In the genomic region with DNA sequence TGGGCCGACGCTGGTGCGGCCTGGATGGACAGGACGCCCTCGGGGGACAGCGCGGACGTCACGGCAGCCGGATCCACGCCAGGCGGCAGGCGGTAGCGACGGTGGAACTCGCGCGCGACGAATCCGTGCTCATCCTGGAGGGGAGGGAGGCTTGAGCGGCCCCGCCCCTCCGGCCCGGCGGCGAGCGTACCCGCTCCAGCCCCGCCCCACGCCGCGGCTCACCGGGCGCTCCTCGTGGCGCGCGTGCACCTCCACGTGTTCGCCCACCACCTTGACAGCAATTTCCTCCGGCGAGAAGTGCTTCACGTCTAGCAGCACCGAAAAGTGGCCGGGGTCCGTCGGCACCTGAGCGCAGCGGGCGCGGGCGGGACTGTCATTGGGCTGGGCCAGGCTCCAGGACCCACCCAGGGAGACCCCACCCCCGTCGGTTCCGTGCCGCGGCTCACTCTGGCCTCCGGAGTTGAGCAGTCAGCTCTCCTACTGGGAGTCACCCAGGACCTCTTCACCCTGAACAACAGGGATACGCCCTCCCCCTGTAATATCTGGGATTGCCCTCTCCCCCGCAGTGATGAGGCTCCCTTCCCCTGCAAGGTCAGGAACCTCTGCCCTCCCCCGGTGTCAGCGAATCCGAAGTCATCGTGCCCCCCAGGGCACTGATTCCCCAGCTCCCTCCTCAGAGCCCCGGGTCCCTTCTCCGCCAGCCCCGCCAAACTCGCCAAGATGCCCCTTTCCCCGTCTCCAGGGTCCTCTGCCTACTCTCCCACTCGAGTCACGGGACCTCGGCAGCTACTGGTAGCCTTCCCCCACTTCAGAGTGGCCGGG, we compare ENCODE assay signal across 9 cellular contexts. TPM values are rescaled to one million over a fixed set of nuclear protein-coding genes. Genes with fewer than 3 reads are reported as not detected.
A peak's percentile ranks its signal among the peaks of the same experiment; 100 is the strongest.
DNase-seq lines count a peak whose midpoint lies in the region; ATAC-seq and TF ChIP-seq lines count a peak whose summit lies in the region.
"Had no signal": no experiment of that assay in that cellular context is flagged by ENCODE, and none has a peak within 500 bp of the region (broad histone marks: within the 10 kb centered on the region; RNA-seq: fewer than 3 reads in every experiment).

No MANE protein-coding gene starts in this region.

- peak; percentile 59 for DNase-seq in HCEC 1CT
- peak; percentile 68 for DNase-seq in activated naive CD4-positive, alpha-beta T cell treated with Interleukin-2 at 50 U/mL for 16 hours
- peak; percentile 94 for DNase-seq in right atrium auricular region (ENCODE audit: low spot score)
- DNase-seq in skeletal muscle cell (ENCODE audit: low read depth) = peak; percentile 77
- no peak for DNase-seq in activated CD4-positive, CD25-positive, alpha-beta regulatory T cell treated with anti-CD3 and anti-CD28 coated beads, Interleukin-2, amount 50 U/mL, for 72 hours
- DNase-seq in KG1 (lab: John Stamatoyannopoulos, UW) = no peak
- DNase-seq in NCI-H524 (lab: John Stamatoyannopoulos, UW) = no peak

- peak overlapping the region; percentile 97 to 98 for H3K27ac ChIP-seq in right atrium auricular region
- H3K27ac ChIP-seq: HL-60 had no signal

- H3K36me3 ChIP-seq in right atrium auricular region = peaks cover 28% of the 10 kb centered on the region

- H3K4me1 ChIP-seq in right atrium auricular region = peaks cover 0 to 43% of the 10 kb centered on the region in 2 donors

- H3K9me3 ChIP-seq in right atrium auricular region = no peaks in the 10 kb centered on the region

- TF ChIP-seq CTCF in right atrium auricular region (IDR thresholded peaks at IDR 0.05) = no peak

- H3K4me3 ChIP-seq in right atrium auricular region = peak overlapping the region; percentile 42 to 93
- peak overlapping the region; percentile 81 for H3K4me3 ChIP-seq in skeletal muscle cell (ENCODE audit: low read depth, low read length)

- ATAC-seq in GM18519 (IDR thresholded peaks at IDR 0.05; ENCODE audit: low FRiP score, unreplicated experiment) = no peak

- no peaks in the 10 kb centered on the region for H3K27me3 ChIP-seq in right atrium auricular region

RNA-seq across cellular contexts. Expression of gene HSPB6, which starts 1.1 kb away (rescaled TPM):
- 100 to 1,000 TPM in 1 of 2 donors, 10 to 100 TPM in 1; 98.4 to 104 TPM for total RNA-seq in right atrium auricular region

RNA-seq across cellular contexts. Expression of gene PROSER3, which starts 2.2 kb away (rescaled TPM):
- 1 to 10 TPM; 7.2 TPM for total RNA-seq in right atrium auricular region

RNA-seq across cellular contexts. Expression of gene LIN37, which starts 7.4 kb away (rescaled TPM):
- 10 to 100 TPM in 1 of 2 donors, 1 to 10 TPM in 1; 8.9 to 13.6 TPM for total RNA-seq in right atrium auricular region

RNA-seq across cellular contexts. Expression of gene PSENEN, which starts 10.3 kb away (rescaled TPM):
- total RNA-seq in right atrium auricular region = 10 to 100 TPM; 26.1 to 35.0 TPM

RNA-seq across cellular contexts. Expression of gene U2AF1L4, which starts 10.5 kb away (rescaled TPM):
- total RNA-seq in right atrium auricular region = 10 to 100 TPM; 19.9 to 33.1 TPM

Comparison
In these comparisons a context has a peak if more than half of its experiments do, and no peak if none do; other contexts are left out.
1. DNase-seq: peak in HCEC 1CT (single experiment), activated naive CD4-positive, alpha-beta T cell treated with Interleukin-2 at 50 U/mL for 16 hours (single experiment), right atrium auricular region (single experiment) and skeletal muscle cell (single experiment); none in activated CD4-positive, CD25-positive, alpha-beta regulatory T cell treated with anti-CD3 and anti-CD28 coated beads, Interleukin-2, amount 50 U/mL, for 72 hours (single experiment), KG1 (single experiment) and NCI-H524 (0 of 2).